Comparison of ENCODE assay signal across 11 cellular contexts in genomic region chr2:113202305-113203216, GRCh38. TPM values are rescaled to one million over a fixed set of nuclear protein-coding genes. Genes with fewer than 3 reads are reported as not detected.
DNase-seq lines count a peak whose midpoint lies in the region; ATAC-seq and TF ChIP-seq lines count a peak whose summit lies in the region.
"Had no signal": no experiment of that assay in that cellular context is flagged by ENCODE, and none has a peak within 500 bp of the region (broad histone marks: within the 10 kb centered on the region; RNA-seq: fewer than 3 reads in every experiment).

No MANE protein-coding gene starts in this region.

- no peaks in the 10 kb centered on the region for H3K9me2 ChIP-seq in DOHH2 (replicated peaks; ENCODE audit: control insufficient read depth, low read length)

- H3F3A ChIP-seq in DOHH2 (ENCODE audit: control insufficient read depth, insufficient read depth) = peaks cover 7% of the 10 kb centered on the region; the same call in 1 of the 2 replicates

- H3K9me3 ChIP-seq in DOHH2 (ENCODE audit: control insufficient read depth, insufficient read depth, low read length) (no peaks in the 10 kb centered on the region), gastroesophageal sphincter (no peaks in the 10 kb centered on the region)
- H3K9me3 ChIP-seq: heart right ventricle had no signal

- H3K36me3 ChIP-seq in DOHH2 (ENCODE audit: control insufficient read depth, low read length) = peaks cover 62% of the 10 kb centered on the region
- no peaks in the 10 kb centered on the region for H3K36me3 ChIP-seq in gastroesophageal sphincter

- no peaks in the 10 kb centered on the region for H3K27me3 ChIP-seq in DOHH2 (ENCODE audit: control insufficient read depth, low read length)
- no peaks in the 10 kb centered on the region for H3K27me3 ChIP-seq in gastroesophageal sphincter
- H3K27me3 ChIP-seq: dorsolateral prefrontal cortex, heart right ventricle had no signal

- H3K36me3 Mint-ChIP-seq in effector memory CD8-positive, alpha-beta T cell (ENCODE audit: insufficient read depth) = peaks cover 42% of the 10 kb centered on the region

- no peak for TF ChIP-seq POLR2A in gastroesophageal sphincter (IDR thresholded peaks at IDR 0.05)

- TF ChIP-seq CTCF in DOHH2 (IDR thresholded peaks at IDR 0.05; ENCODE audit: low read depth, low read length, poor library complexity, severe bottlenecking) (no peak), gastroesophageal sphincter (IDR thresholded peaks at IDR 0.05) (no peak)

- no peak overlapping the region for H3K4me3 Mint-ChIP-seq in effector memory CD8-positive, alpha-beta T cell

- no peak for ATAC-seq in effector memory CD8-positive, alpha-beta T cell (replicated peaks)
- ATAC-seq in gastroesophageal sphincter = no peak
- ATAC-seq: heart right ventricle had no signal

- H3K27ac ChIP-seq in DOHH2 (ENCODE audit: low read depth, low read length) (0 out of 2 replicates have a peak overlapping the region, but pooled peaks have one; percentile 15), gastroesophageal sphincter (no peak overlapping the region)
- H3K27ac ChIP-seq: heart right ventricle had no signal

- H3K27ac Mint-ChIP-seq in effector memory CD8-positive, alpha-beta T cell = peak overlapping the region; percentile 38 to 44

- no peaks in the 10 kb centered on the region for H3K9me3 Mint-ChIP-seq in effector memory CD8-positive, alpha-beta T cell

- H3K4me2 ChIP-seq in DOHH2 (ENCODE audit: low read length) = 0 out of 2 replicates have a peak overlapping the region, but pooled peaks have one; percentile 20

- peaks cover 3% of the 10 kb centered on the region for H3K79me2 ChIP-seq in DOHH2 (ENCODE audit: control insufficient read depth, low read length)

- H3K4me3 ChIP-seq in DOHH2 (ENCODE audit: low read length) = no peak overlapping the region
- H3K4me3 ChIP-seq in gastroesophageal sphincter = no peak overlapping the region
- H3K4me3 ChIP-seq: dorsolateral prefrontal cortex, heart right ventricle had no signal

- no peaks in the 10 kb centered on the region for H3K27me3 Mint-ChIP-seq in effector memory CD8-positive, alpha-beta T cell

- H3K4me1 Mint-ChIP-seq in effector memory CD8-positive, alpha-beta T cell (ENCODE audit: low read depth in 2 of 2) = peaks cover 19 to 24% of the 10 kb centered on the region in 2 donors

- WGBS in gastroesophageal sphincter (ENCODE audit: low coverage in 1 of 2), 2 donors = 48 to 83% methylated on average over 4 to 8 of the region's 13 CpGs

- H3K4me1 ChIP-seq in DOHH2 (ENCODE audit: control insufficient read depth, low read length) (peaks cover 34% of the 10 kb centered on the region), gastroesophageal sphincter (peaks cover 0 to 22% (median 5%) of the 10 kb centered on the region in 3 donors)

- no peak for TF ChIP-seq EP300 in gastroesophageal sphincter (IDR thresholded peaks at IDR 0.05)

- DNase-seq in NCI-H69 (lab: John Stamatoyannopoulos, UW) (peak; percentile 13), renal cortical epithelial cell (ENCODE audit: low read depth) (peak; percentile 84), SHP77 (lab: John Stamatoyannopoulos, UW) (no peak)
- DNase-seq in effector memory CD8-positive, alpha-beta T cell = no peak
- no peak for DNase-seq in activated CD8-positive, alpha-beta memory T cell treated with anti-CD3 and anti-CD28 coated beads, Interleukin-2, amount 50 U/mL, for 48 hours
- DNase-seq: activated T-cell treated with anti-CD3 and anti-CD28 coated beads, Interleukin-2, amount 50 U/mL, for 48 hours; heart right ventricle; MM.1S had no signal

- no peaks in the 10 kb centered on the region for H4K20me1 ChIP-seq in DOHH2 (ENCODE audit: control insufficient read depth, insufficient read depth, low read depth, low read length)

RNA-seq across cellular contexts. Expression of gene PSD4, which starts 28.8 kb away (rescaled TPM):
- total RNA-seq in renal cortical epithelial cell (13.5 and 28.7 TPM in 2 replicates), gastroesophageal sphincter (1 to 10 TPM; 3.0 to 4.4 (median 3.6) TPM)

Comparison
In these comparisons a context has a peak if more than half of its experiments do, and no peak if none do; other contexts are left out.
1. DNase-seq: peak in NCI-H69 (single experiment) and renal cortical epithelial cell (single experiment); none in effector memory CD8-positive, alpha-beta T cell (0 of 3), activated CD8-positive, alpha-beta memory T cell treated with anti-CD3 and anti-CD28 coated beads, Interleukin-2, amount 50 U/mL, for 48 hours (single experiment) and SHP77 (0 of 2).